8 cellular contexts compared by ENCODE assay signal in the genomic region with DNA sequence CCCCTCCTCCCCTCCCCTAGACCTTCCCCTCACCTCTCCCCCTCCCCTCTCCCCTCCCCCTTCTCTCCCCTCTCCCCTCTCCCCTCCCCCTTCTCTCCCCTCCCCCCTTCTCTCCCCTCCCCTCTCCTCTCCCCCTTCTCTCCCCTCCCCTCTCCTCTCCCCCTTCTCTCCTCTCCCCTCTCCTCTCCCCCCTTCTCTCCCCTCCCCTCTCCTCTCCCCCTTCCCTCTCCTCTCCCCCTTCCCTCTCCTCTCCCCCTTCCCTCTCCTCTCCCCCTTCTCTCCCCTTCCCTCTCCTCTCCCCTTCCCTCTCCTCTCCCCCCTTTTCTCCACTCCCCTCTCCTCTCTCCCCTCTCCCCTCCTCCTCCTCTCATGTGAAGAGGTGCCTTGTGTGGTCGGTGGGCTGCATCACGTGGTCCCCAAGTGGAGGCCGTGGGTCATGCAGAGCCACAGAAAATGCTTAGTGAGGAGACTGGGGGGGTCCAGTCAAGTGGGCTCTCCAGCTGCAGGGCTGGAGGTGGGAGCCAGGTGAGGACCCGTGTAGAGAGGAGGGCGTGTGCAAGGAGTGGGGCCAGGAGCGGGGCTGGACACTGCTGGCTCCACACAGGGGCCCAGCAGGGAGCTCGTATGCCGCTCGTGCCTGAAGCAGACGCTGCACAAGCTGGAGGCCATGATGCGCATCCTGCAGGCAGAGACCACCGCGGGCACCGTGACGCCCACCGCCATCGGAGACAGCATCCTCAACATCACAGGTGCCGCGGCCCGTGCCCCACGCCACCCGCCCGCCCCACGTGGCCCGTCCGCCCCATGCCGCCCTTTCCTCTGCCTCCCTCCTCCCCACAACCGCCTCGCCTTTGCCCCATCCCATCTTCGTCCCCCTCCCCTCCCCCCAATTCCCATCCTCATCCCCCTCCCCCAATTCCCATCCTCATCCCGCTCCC. TPM values are rescaled to one million over a fixed set of nuclear protein-coding genes. Genes with fewer than 3 reads are reported as not detected.
DNase-seq lines count a peak whose midpoint lies in the region; ATAC-seq, FAIRE-seq and TF ChIP-seq lines count a peak whose summit lies in the region.
"Not testable (repeated sequence)": the region's sequence is repeated elsewhere in the genome, so short reads cannot be mapped to it uniquely, and the experiment has no call there.

No MANE protein-coding gene starts in this region.

- peak; percentile 6 for DNase-seq in Caki2 (ENCODE audit: low read depth)
- DNase-seq in HuH-7.5 (ENCODE audit: low spot score): peak; percentile 20
- DNase-seq in T-helper 2 cell treated with Interferon-gamma antibody and Interleukin-4, amounts not matched to agents 5 μg/mL and 100 μg/mL, for 36 hours (ENCODE audit: low spot score); GM12878 (ENCODE audit: low read depth, low spot score): not testable (repeated sequence)
- DNase-seq in fibroblast of peridontal ligament (ENCODE audit: extremely low read depth): peak; percentile 0
- DNase-seq in left kidney (ENCODE audit: low read depth, low spot score): peak; percentile 64
- peak; percentile 16 to 86 (median 26) for DNase-seq in pancreas
- DNase-seq in upper lobe of right lung: peak; percentile 68

- peak overlapping the region; percentile 73 for H3K27ac Mint-ChIP-seq in T-helper 2 cell treated with Interferon-gamma antibody and Interleukin-4, amounts not matched to agents 5 μg/mL and 100 μg/mL, for 36 hours

- TF ChIP-seq EP300 in GM12878 (IDR thresholded peaks at IDR 0.05; ENCODE audit: borderline replicate concordance in 1 of 2, control insufficient read depth in 1 of 2, low read depth in 2 of 2, low read length in 2 of 2): not testable (repeated sequence)

- not testable (repeated sequence) for H3K4me3 ChIP-seq in GM12878, pancreas, upper lobe of right lung

- peak; percentile 42; the same call in 2 of the 3 replicates for ATAC-seq in GM12878
- peak in 3 of 4 donors; percentile 45 to 57 (median 54) for ATAC-seq in pancreas
- peak; percentile 89 for ATAC-seq in upper lobe of right lung

- not testable (repeated sequence) for BruUV-seq in GM12878 (replicated peaks; lab: Mats Ljungman, UMichigan)

- not testable (repeated sequence) for H3K9ac ChIP-seq in GM12878 (ENCODE audit: control insufficient read depth, insufficient read depth, low read length)

- not testable (repeated sequence) for TF ChIP-seq CTCF in GM12878 (IDR thresholded peaks at IDR 0.05 in 2 of 3, conservative IDR thresholded peaks at IDR 0.05 in 1 of 3; ENCODE audit: control insufficient read depth in 2 of 3, extremely low read depth in 1 of 3, insufficient read depth in 1 of 3, low read depth in 3 of 3, low read length in 3 of 3); pancreas (IDR thresholded peaks at IDR 0.05); upper lobe of right lung (IDR thresholded peaks at IDR 0.05)

- not testable (repeated sequence) for H3K4me1 Mint-ChIP-seq in T-helper 2 cell treated with Interferon-gamma antibody and Interleukin-4, amounts not matched to agents 5 μg/mL and 100 μg/mL, for 36 hours (ENCODE audit: low read depth)

- H3K27me3 ChIP-seq in GM12878 (replicated peaks in 1 of 2; ENCODE audit: control insufficient read depth in 2 of 2, insufficient read depth in 2 of 2, low read length in 1 of 2); pancreas; upper lobe of right lung: not testable (repeated sequence)

- not testable (repeated sequence) for H3K36me3 Mint-ChIP-seq in T-helper 2 cell treated with Interferon-gamma antibody and Interleukin-4, amounts not matched to agents 5 μg/mL and 100 μg/mL, for 36 hours (ENCODE audit: low read depth)

- not testable (repeated sequence) for FAIRE-seq in GM12878 (lab: Jason Lieb, UNC); pancreas (lab: Jason Lieb, UNC)

- CTCF ChIA-PET in GM12878 (lab: Yijun Ruan, JAX): not testable (repeated sequence)

- not testable (repeated sequence) for H3K27me3 Mint-ChIP-seq in T-helper 2 cell treated with Interferon-gamma antibody and Interleukin-4, amounts not matched to agents 5 μg/mL and 100 μg/mL, for 36 hours (ENCODE audit: low read depth)

- intact Hi-C loops in GM12878 (cut with micrococcal nuclease; ENCODE audit: unreplicated experiment); pancreas (cut with DNase I); upper lobe of right lung (cut with DNase I): not testable (repeated sequence)

- H3K4me3 Mint-ChIP-seq in T-helper 2 cell treated with Interferon-gamma antibody and Interleukin-4, amounts not matched to agents 5 μg/mL and 100 μg/mL, for 36 hours: not testable (repeated sequence)

- 82% methylated on average over 6 of the region's 31 CpGs for WGBS in GM12878 (ENCODE audit: insufficient coverage, insufficient replicate concordance, low lambda C conversion rate, missing lambda C conversion rate)
- 70 to 76% methylated on average over 6 of the region's 31 CpGs for WGBS in pancreas, 2 donors

- POLR2A ChIA-PET in GM12878 (lab: Charles Lee): not testable (repeated sequence)

- H3K4me2 ChIP-seq in GM12878 (ENCODE audit: control insufficient read depth, insufficient read depth): not testable (repeated sequence)

- not testable (repeated sequence) for H2AFZ ChIP-seq in GM12878 (ENCODE audit: control insufficient read depth, low read depth, low read length)

- not testable (repeated sequence) for TF ChIP-seq POLR2A in GM12878 (IDR thresholded peaks at IDR 0.05; ENCODE audit: low read depth, low read length)

- in situ Hi-C loops in Caki2 (cut with HindIII; ENCODE audit: low pct_unique_long_range_greater_than_20kb, low sequenced_read_pairs); GM12878 (cut with MboI): not testable (repeated sequence)

- not testable (repeated sequence) for H3K9me3 Mint-ChIP-seq in T-helper 2 cell treated with Interferon-gamma antibody and Interleukin-4, amounts not matched to agents 5 μg/mL and 100 μg/mL, for 36 hours

- H3K4me1 ChIP-seq in GM12878 (ENCODE audit: control insufficient read depth, insufficient read depth, low read length); pancreas; upper lobe of right lung: not testable (repeated sequence)

- H3K79me2 ChIP-seq in GM12878 (ENCODE audit: control insufficient read depth, insufficient read depth, low read length): not testable (repeated sequence)

- not testable (repeated sequence) for TF ChIP-seq RAD21 in GM12878 (IDR thresholded peaks at IDR 0.05; ENCODE audit: insufficient read depth, low read depth, low read length)

- H3K36me3 ChIP-seq in GM12878 (ENCODE audit: control insufficient read depth in 2 of 2, insufficient read depth in 2 of 2, low read length in 1 of 2); pancreas; upper lobe of right lung: not testable (repeated sequence)

- not testable (repeated sequence) for H3K27ac ChIP-seq in GM12878 (ENCODE audit: control insufficient read depth, insufficient read depth); pancreas; upper lobe of right lung

- not testable (repeated sequence) for H3K9me3 ChIP-seq in GM12878 (replicated peaks; ENCODE audit: control insufficient read depth, insufficient read depth, low read length); pancreas; upper lobe of right lung

- RAD21 ChIA-PET in GM12878 (lab: Charles Lee; ENCODE audit: unreplicated experiment): not testable (repeated sequence)

- not testable (repeated sequence) for H4K20me1 ChIP-seq in GM12878 (ENCODE audit: control insufficient read depth, insufficient read depth)

- SMC1A ChIA-PET in GM12878 (lab: Charles Lee; ENCODE audit: uncharacterized antibody, unreplicated experiment): not testable (repeated sequence)

RNA-seq across cellular contexts. Expression of gene NPIPA1, which starts 9.2 kb away (rescaled TPM):
- total RNA-seq in Caki2 (2014; rRNA removed; shearing (Covaris generic); ENCODE audit: low replicate concordance): 8.5 and 21.0 TPM in 2 replicates
- 165 and 181 TPM in 2 replicates for total RNA-seq in GM12878 (2013; cell fraction: nucleolus; rRNA removed)
- total RNA-seq in GM12878 (2014; rRNA removed) (13.6 and 13.7 TPM in 2 replicates), GM12878 (2014; rRNA removed; fragmentation: Illumina TruSeq; extraction: Trizol) (14.6 and 15.7 TPM in 2 replicates), GM12878 (2021) (42.8 and 42.9 TPM in 2 replicates), pancreas (10 to 100 TPM; 22.8 to 65.1 (median 35.1) TPM), upper lobe of right lung (91.6 TPM)
- polyA plus RNA-seq in GM12878 (2011; ENCODE audit: low read depth): 26.3 TPM
- polyA plus RNA-seq in GM12878 (2011; rRNA removed) (36.0 and 39.8 TPM in 2 replicates), GM12878 (2014; fragmentation: Illumina TruSeq; extraction: Trizol) (32.4 and 50.4 TPM in 2 replicates), GM12878 (2014; fragmentation: Nextera tagmentation; extraction: Ambion mirVana) (1 to 10 TPM; 7.7 to 8.9 TPM), GM12878 (2014; rRNA removed) (30.1 and 31.4 TPM in 2 replicates), GM12878 (2016; fragmentation: Nextera tagmentation; extraction: Ambion mirVana) (10 to 100 TPM in 1 of 2 experiments, 1 to 10 TPM in 1; 9.3 to 10.2 TPM), pancreas (100 to 1,000 TPM in 1 of 2 donors, 10 to 100 TPM in 1; 97.0 to 126 TPM)
- 16.9 and 22.3 TPM in 2 replicates for polyA plus RNA-seq in GM12878 (2011; cell fraction: cytosol; rRNA removed)
- polyA plus RNA-seq in GM12878 (2011; cell fraction: nucleus; rRNA removed): 228 and 263 TPM in 2 replicates
- polyA plus RNA-seq in GM12878 (2012): 48.7 and 63.6 TPM in 2 replicates
- 16.1 and 17.8 TPM in 2 replicates for polyA minus RNA-seq in GM12878 (2011; rRNA and poly(A)+ RNA removed)
- 8.3 and 9.5 TPM in 2 replicates for polyA minus RNA-seq in GM12878 (2011; cell fraction: cytosol; rRNA and poly(A)+ RNA removed)
- polyA minus RNA-seq in GM12878 (2011; cell fraction: nucleus; rRNA and poly(A)+ RNA removed): 37.6 and 53.8 TPM in 2 replicates

RNA-seq across cellular contexts. Expression of gene PDXDC1, which starts 46.8 kb away (rescaled TPM):
- total RNA-seq in Caki2 (2014; rRNA removed; shearing (Covaris generic); ENCODE audit: low replicate concordance): 89.3 and 101 TPM in 2 replicates
- total RNA-seq in GM12878 (2013; cell fraction: nucleolus; rRNA removed): 157 and 164 TPM in 2 replicates
- total RNA-seq in GM12878 (2014; rRNA removed): 54.6 and 57.9 TPM in 2 replicates
- 50.9 and 52.7 TPM in 2 replicates for total RNA-seq in GM12878 (2014; rRNA removed; fragmentation: Illumina TruSeq; extraction: Trizol)
- 66.6 and 67.7 TPM in 2 replicates for total RNA-seq in GM12878 (2021)
- polyA plus RNA-seq in GM12878 (2011; ENCODE audit: low read depth): 37.2 TPM
- 78.2 and 89.2 TPM in 2 replicates for polyA plus RNA-seq in GM12878 (2011; rRNA removed)
- polyA plus RNA-seq in GM12878 (2011; cell fraction: cytosol; rRNA removed): 49.7 and 54.7 TPM in 2 replicates
- polyA plus RNA-seq in GM12878 (2011; cell fraction: nucleus; rRNA removed): 73.9 and 81.6 TPM in 2 replicates
- polyA plus RNA-seq in GM12878 (2012): 50.0 and 53.9 TPM in 2 replicates
- 51.8 and 64.6 TPM in 2 replicates for polyA plus RNA-seq in GM12878 (2014; fragmentation: Illumina TruSeq; extraction: Trizol)
- 10 to 100 TPM in 1 of 2 experiments, 1 to 10 TPM in 1; 6.1 to 12.4 TPM for polyA plus RNA-seq in GM12878 (2014; fragmentation: Nextera tagmentation; extraction: Ambion mirVana)
- polyA plus RNA-seq in GM12878 (2014; rRNA removed): 63.2 and 66.5 TPM in 2 replicates
- 10 to 100 TPM; 52.9 to 61.5 TPM for polyA plus RNA-seq in GM12878 (2016; fragmentation: Nextera tagmentation; extraction: Ambion mirVana)
- polyA minus RNA-seq in GM12878 (2011; rRNA and poly(A)+ RNA removed): 81.1 and 122 TPM in 2 replicates
- 20.7 and 28.3 TPM in 2 replicates for polyA minus RNA-seq in GM12878 (2011; cell fraction: cytosol; rRNA and poly(A)+ RNA removed)
- 26.1 and 35.4 TPM in 2 replicates for polyA minus RNA-seq in GM12878 (2011; cell fraction: nucleus; rRNA and poly(A)+ RNA removed)
- 10 to 100 TPM; 63.9 to 82.8 (median 74.2) TPM for total RNA-seq in pancreas
- 10 to 100 TPM; 51.5 to 73.3 TPM for polyA plus RNA-seq in pancreas
- total RNA-seq in upper lobe of right lung: 100 TPM
